In genomic region chr9:69820955-69821788, GRCh38 we compare ENCODE assay signal across 1 cellular context.
TF ChIP-seq lines count a peak whose summit lies in the region.

No MANE protein-coding gene starts in this region.

TF ChIP-seq in GM23338, 12 proteins besides CTCF, POLR2A, EP300 and RAD21 (continued from another document):
- TF ChIP-seq, protein P1, sequence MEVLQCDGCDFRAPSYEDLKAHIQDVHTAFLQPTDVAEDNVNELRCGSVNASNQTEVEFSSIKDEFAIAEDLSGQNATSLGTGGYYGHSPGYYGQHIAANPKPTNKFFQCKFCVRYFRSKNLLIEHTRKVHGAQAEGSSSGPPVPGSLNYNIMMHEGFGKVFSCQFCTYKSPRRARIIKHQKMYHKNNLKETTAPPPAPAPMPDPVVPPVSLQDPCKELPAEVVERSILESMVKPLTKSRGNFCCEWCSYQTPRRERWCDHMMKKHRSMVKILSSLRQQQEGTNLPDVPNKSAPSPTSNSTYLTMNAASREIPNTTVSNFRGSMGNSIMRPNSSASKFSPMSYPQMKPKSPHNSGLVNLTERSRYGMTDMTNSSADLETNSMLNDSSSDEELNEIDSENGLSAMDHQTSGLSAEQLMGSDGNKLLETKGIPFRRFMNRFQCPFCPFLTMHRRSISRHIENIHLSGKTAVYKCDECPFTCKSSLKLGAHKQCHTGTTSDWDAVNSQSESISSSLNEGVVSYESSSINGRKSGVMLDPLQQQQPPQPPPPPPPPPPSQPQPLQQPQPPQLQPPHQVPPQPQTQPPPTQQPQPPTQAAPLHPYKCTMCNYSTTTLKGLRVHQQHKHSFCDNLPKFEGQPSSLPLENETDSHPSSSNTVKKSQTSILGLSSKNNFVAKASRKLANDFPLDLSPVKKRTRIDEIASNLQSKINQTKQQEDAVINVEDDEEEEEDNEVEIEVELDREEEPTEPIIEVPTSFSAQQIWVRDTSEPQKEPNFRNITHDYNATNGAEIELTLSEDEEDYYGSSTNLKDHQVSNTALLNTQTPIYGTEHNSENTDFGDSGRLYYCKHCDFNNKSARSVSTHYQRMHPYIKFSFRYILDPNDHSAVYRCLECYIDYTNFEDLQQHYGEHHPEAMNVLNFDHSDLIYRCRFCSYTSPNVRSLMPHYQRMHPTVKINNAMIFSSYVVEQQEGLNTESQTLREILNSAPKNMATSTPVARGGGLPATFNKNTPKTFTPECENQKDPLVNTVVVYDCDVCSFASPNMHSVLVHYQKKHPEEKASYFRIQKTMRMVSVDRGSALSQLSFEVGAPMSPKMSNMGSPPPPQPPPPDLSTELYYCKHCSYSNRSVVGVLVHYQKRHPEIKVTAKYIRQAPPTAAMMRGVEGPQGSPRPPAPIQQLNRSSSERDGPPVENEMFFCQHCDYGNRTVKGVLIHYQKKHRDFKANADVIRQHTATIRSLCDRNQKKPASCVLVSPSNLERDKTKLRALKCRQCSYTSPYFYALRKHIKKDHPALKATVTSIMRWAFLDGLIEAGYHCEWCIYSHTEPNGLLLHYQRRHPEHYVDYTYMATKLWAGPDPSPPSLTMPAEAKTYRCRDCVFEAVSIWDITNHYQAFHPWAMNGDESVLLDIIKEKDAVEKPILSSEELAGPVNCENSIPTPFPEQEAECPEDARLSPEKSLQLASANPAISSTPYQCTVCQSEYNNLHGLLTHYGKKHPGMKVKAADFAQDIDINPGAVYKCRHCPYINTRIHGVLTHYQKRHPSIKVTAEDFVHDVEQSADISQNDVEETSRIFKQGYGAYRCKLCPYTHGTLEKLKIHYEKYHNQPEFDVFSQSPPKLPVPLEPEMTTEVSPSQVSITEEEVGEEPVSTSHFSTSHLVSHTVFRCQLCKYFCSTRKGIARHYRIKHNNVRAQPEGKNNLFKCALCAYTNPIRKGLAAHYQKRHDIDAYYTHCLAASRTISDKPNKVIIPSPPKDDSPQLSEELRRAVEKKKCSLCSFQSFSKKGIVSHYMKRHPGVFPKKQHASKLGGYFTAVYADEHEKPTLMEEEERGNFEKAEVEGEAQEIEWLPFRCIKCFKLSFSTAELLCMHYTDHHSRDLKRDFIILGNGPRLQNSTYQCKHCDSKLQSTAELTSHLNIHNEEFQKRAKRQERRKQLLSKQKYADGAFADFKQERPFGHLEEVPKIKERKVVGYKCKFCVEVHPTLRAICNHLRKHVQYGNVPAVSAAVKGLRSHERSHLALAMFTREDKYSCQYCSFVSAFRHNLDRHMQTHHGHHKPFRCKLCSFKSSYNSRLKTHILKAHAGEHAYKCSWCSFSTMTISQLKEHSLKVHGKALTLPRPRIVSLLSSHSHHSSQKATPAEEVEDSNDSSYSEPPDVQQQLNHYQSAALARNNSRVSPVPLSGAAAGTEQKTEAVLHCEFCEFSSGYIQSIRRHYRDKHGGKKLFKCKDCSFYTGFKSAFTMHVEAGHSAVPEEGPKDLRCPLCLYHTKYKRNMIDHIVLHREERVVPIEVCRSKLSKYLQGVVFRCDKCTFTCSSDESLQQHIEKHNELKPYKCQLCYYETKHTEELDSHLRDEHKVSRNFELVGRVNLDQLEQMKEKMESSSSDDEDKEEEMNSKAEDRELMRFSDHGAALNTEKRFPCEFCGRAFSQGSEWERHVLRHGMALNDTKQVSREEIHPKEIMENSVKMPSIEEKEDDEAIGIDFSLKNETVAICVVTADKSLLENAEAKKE (CRISPR knock-in tag; IDR thresholded peaks at IDR 0.05), result no peak
- TF ChIP-seq EZH2 (IDR thresholded peaks at IDR 0.05; ENCODE audit: low read depth, unreplicated experiment) (no peak), CREB1 (CRISPR knock-in tag; IDR thresholded peaks at IDR 0.05; ENCODE audit: low read depth) (no peak), ZNF331 (CRISPR knock-in tag; IDR thresholded peaks at IDR 0.05; ENCODE audit: low read depth) (no peak), ETS1 (IDR thresholded peaks at IDR 0.05) (no peak), POLR2AphosphoS5 (IDR thresholded peaks at IDR 0.05; ENCODE audit: low read depth) (no peak), NANOG (IDR thresholded peaks at IDR 0.05; ENCODE audit: borderline replicate concordance) (no peak), STAT1 (IDR thresholded peaks at IDR 0.05; ENCODE audit: unreplicated experiment) (no peak)
TF ChIP-seq in GM23338: peak in this region for 0.
